1 cellular context compared by ENCODE assay signal in genomic region chr14:20683896-20684661, GRCh38.
A peak's percentile ranks its signal among the peaks of the same experiment; 100 is the strongest.
TF ChIP-seq lines count a peak whose summit lies in the region.

RNASE4 (plus strand) TSS chr14:20684560; CDS start chr14:20699372, 14,812 bp downstream.

TF ChIP-seq in HepG2, 621 proteins besides CTCF, POLR2A, EP300 and RAD21 (continued from another document and continues in another):
- TF ChIP-seq ZNF276 (CRISPR knock-in tag; IDR thresholded peaks at IDR 0.05; ENCODE audit: low read depth) (no peak), ZNF674 (CRISPR knock-in tag; IDR thresholded peaks at IDR 0.05; ENCODE audit: low read depth) (no peak; the same call in 1 of the 2 replicates), ZFP37 (CRISPR knock-in tag; IDR thresholded peaks at IDR 0.05; ENCODE audit: borderline replicate concordance) (peak; percentile 54), NFIC (IDR thresholded peaks at IDR 0.05; ENCODE audit: low read length) (no peak), HNF4A (CRISPR knock-in tag; IDR thresholded peaks at IDR 0.05) (0 out of 2 replicates have a peak, but pooled peaks have one; percentile 40), ZMAT5 (CRISPR knock-in tag; IDR thresholded peaks at IDR 0.05; ENCODE audit: borderline replicate concordance, low read depth) (no peak), ATF2 (CRISPR knock-in tag; IDR thresholded peaks at IDR 0.05) (peak; percentile 21; the same call in 1 of the 2 replicates), FOXP1 (IDR thresholded peaks at IDR 0.05) (no peak), FOXP1 (CRISPR knock-in tag; IDR thresholded peaks at IDR 0.05) (peak; percentile 50), CENPX (CRISPR knock-in tag; IDR thresholded peaks at IDR 0.05) (no peak), HOMEZ (CRISPR knock-in tag; IDR thresholded peaks at IDR 0.05; ENCODE audit: low read depth) (peak; percentile 27; the same call in 1 of the 2 replicates), XRCC5 (optimal IDR thresholded peaks at IDR 0.05; ENCODE audit: low read length) (peak; percentile 9), REPIN1 (CRISPR knock-in tag; IDR thresholded peaks at IDR 0.05; ENCODE audit: borderline replicate concordance, low read depth) (no peak; the same call in 1 of the 2 replicates), ELK4 (CRISPR knock-in tag; IDR thresholded peaks at IDR 0.05; ENCODE audit: borderline replicate concordance) (no peak), SALL1 (CRISPR knock-in tag; IDR thresholded peaks at IDR 0.05) (peak; percentile 82), ZNF780A (CRISPR knock-in tag; IDR thresholded peaks at IDR 0.05) (peak; percentile 14; the same call in 1 of the 2 replicates), CCDC6 (CRISPR knock-in tag; IDR thresholded peaks at IDR 0.05) (peak; percentile 91), ZNF747 (CRISPR knock-in tag; IDR thresholded peaks at IDR 0.05; ENCODE audit: borderline replicate concordance) (peak; percentile 47; the same call in 1 of the 2 replicates), ZSCAN22 (CRISPR knock-in tag; IDR thresholded peaks at IDR 0.05) (no peak), ZBTB4 (CRISPR knock-in tag; IDR thresholded peaks at IDR 0.05; ENCODE audit: borderline replicate concordance) (no peak), HOXA9 (CRISPR knock-in tag; IDR thresholded peaks at IDR 0.05; ENCODE audit: borderline replicate concordance) (no peak; the same call in 1 of the 2 replicates), E2F1 (CRISPR knock-in tag; IDR thresholded peaks at IDR 0.05) (peak; percentile 44; the same call in 1 of the 2 replicates), ZNF318 (CRISPR knock-in tag; IDR thresholded peaks at IDR 0.05) (no peak), PATZ1 (CRISPR knock-in tag; IDR thresholded peaks at IDR 0.05) (peak; percentile 96), ZNF253 (CRISPR knock-in tag; IDR thresholded peaks at IDR 0.05; ENCODE audit: borderline replicate concordance) (0 out of 2 replicates have a peak, but pooled peaks have one; percentile 17), DBP (CRISPR knock-in tag; IDR thresholded peaks at IDR 0.05; ENCODE audit: not compliant biosample characterization) (no peak), GTF2F1 (IDR thresholded peaks at IDR 0.05; ENCODE audit: low read length) (0 out of 2 replicates have a peak, but pooled peaks have one; percentile 49), TEAD2 (CRISPR knock-in tag; IDR thresholded peaks at IDR 0.05) (no peak), ZNF350 (CRISPR knock-in tag; IDR thresholded peaks at IDR 0.05; ENCODE audit: borderline replicate concordance, low read depth) (0 out of 2 replicates have a peak, but pooled peaks have one; percentile 58), ZNF232 (CRISPR knock-in tag; IDR thresholded peaks at IDR 0.05; ENCODE audit: borderline replicate concordance) (no peak; the same call in none of the 2 replicates), ZNF260 (CRISPR knock-in tag; IDR thresholded peaks at IDR 0.05; ENCODE audit: borderline replicate concordance, low read depth) (no peak), MBNL3 (CRISPR knock-in tag; conservative IDR thresholded peaks at IDR 0.05) (no peak), ZFX (CRISPR knock-in tag; IDR thresholded peaks at IDR 0.05; ENCODE audit: low read depth) (no peak; the same call in 1 of the 2 replicates), MED8 (CRISPR knock-in tag; IDR thresholded peaks at IDR 0.05; ENCODE audit: insufficient replicate concordance) (no peak)
